In genomic region chr1:113388621-113389355, GRCh38 we compare ENCODE assay signal across 7 cellular contexts.
DNase-seq lines count a peak whose midpoint lies in the region; ATAC-seq and TF ChIP-seq lines count a peak whose summit lies in the region.

No MANE protein-coding gene starts in this region.

- H3K27ac Mint-ChIP-seq in memory B cell, result no peak overlapping the region

- TF ChIP-seq CTCF in GM06990 (IDR thresholded peaks at IDR 0.05; ENCODE audit: insufficient read depth, low read length, poor library complexity, severe bottlenecking) (no peak), astrocyte of the spinal cord (IDR thresholded peaks at IDR 0.05; ENCODE audit: low read depth, low read length) (no peak)

- DNase-seq in GM06990 (ENCODE audit: extremely low read depth, insufficient read length) (no peak), NCI-H2196 (lab: John Stamatoyannopoulos, UW; ENCODE audit: unreplicated experiment) (peak; percentile 40), astrocyte of the spinal cord (ENCODE audit: low read depth, low spot score) (no peak), memory B cell (ENCODE audit: low spot score in 2 of 2) (no peak), activated gamma-delta T cell treated with Interleukin-2 at 50 U/mL for 16 hours (no peak)
- no peak for DNase-seq in effector CD8-positive, alpha-beta T cell (lab: John Stamatoyannopoulos, UW)

- peaks cover 6% of the 10 kb centered on the region for H3K27me3 Mint-ChIP-seq in memory B cell

- in situ Hi-C loops in astrocyte of the spinal cord (cut with HindIII; ENCODE audit: low sequenced_read_pairs), result no loop called here

- no peaks in the 10 kb centered on the region for H3K36me3 Mint-ChIP-seq in memory B cell

- ATAC-seq in memory B cell (ENCODE audit: low read depth), result no peak
- no peak for ATAC-seq in GM19397 (IDR thresholded peaks at IDR 0.05; ENCODE audit: unreplicated experiment)

- no peaks in the 10 kb centered on the region for H3K27me3 ChIP-seq in GM06990 (replicated peaks; ENCODE audit: control insufficient read depth, insufficient read depth, low read length)

- no peaks in the 10 kb centered on the region for H3K9me3 Mint-ChIP-seq in memory B cell

- peak overlapping the region; percentile 73 for H3K4me3 ChIP-seq in GM06990 (replicated peaks; ENCODE audit: low read depth, low read length)
- peak overlapping the region; percentile 64 for H3K4me3 ChIP-seq in astrocyte of the spinal cord (ENCODE audit: low read depth, low read length)

- H3K36me3 ChIP-seq in GM06990 (ENCODE audit: control insufficient read depth, insufficient read depth, low read length), result no peaks in the 10 kb centered on the region

- peaks cover 17% of the 10 kb centered on the region for H3K4me1 Mint-ChIP-seq in memory B cell

- peak overlapping the region; percentile 91 for H3K4me3 Mint-ChIP-seq in memory B cell
